ENCODE assay signal across 8 cellular contexts in genomic region chr2:172102858-172103359, GRCh38. TPM values are rescaled to one million over a fixed set of nuclear protein-coding genes. Genes with fewer than 3 reads are reported as not detected.
A peak's percentile ranks its signal among the peaks of the same experiment; 100 is the strongest.
DNase-seq lines count a peak whose midpoint lies in the region; ATAC-seq and TF ChIP-seq lines count a peak whose summit lies in the region.

TSS of gene DLX2 (minus strand) at chr2:172102900. CDS start at chr2:172102538, 362 bp downstream.

- no peak within 1 kb of the TSS for H3K14ac ChIP-seq in H9 (ENCODE audit: insufficient read depth, low read length)

- H3K27me3 ChIP-seq in GM06990 (replicated peaks; ENCODE audit: control insufficient read depth, insufficient read depth, low read length) (no peaks in the 10 kb centered on the region; the same call in none of the 2 replicates), H9 (ENCODE audit: insufficient read depth, low read length) (peaks cover 86% of the 10 kb centered on the region), prostate gland (replicated peaks; ENCODE audit: insufficient read depth) (peaks cover 58% of the 10 kb centered on the region)

- H3K27ac Mint-ChIP-seq in H9: peak within 1 kb of the TSS in 1 of 3 experiments; percentile 57; a peak in 3 of 7 replicates
- H3K27ac Mint-ChIP-seq in activated naive CD8-positive, alpha-beta T cell treated with anti-CD3 and anti-CD28 coated beads, Interleukin-2, amount 50 U/mL, for 24 hours: no peak within 1 kb of the TSS

- no peak within 1 kb of the TSS for H3K18ac ChIP-seq in H9 (ENCODE audit: insufficient read length, low read depth, low read length)

- ATAC-seq in activated naive CD8-positive, alpha-beta T cell treated with anti-CD3 and anti-CD28 coated beads, Interleukin-2, amount 50 U/mL, for 24 hours: peak; percentile 41
- ATAC-seq in left cardiac atrium: peak; percentile 71 to 72
- no peak for ATAC-seq in GM18858 (IDR thresholded peaks at IDR 0.05; ENCODE audit: unreplicated experiment)

- no peak within 1 kb of the TSS for H3K27ac ChIP-seq in H9 (ENCODE audit: insufficient read length, low read depth, low read length)
- no peak within 1 kb of the TSS for H3K27ac ChIP-seq in prostate gland

- no peak within 1 kb of the TSS for H2BK20ac ChIP-seq in H9 (ENCODE audit: low read depth, low read length, poor library complexity, severe bottlenecking)

- H3K4me3 Mint-ChIP-seq in H9: peak within 1 kb of the TSS; percentile 62 to 80
- peak within 1 kb of the TSS; percentile 76 for H3K4me3 Mint-ChIP-seq in activated naive CD8-positive, alpha-beta T cell treated with anti-CD3 and anti-CD28 coated beads, Interleukin-2, amount 50 U/mL, for 24 hours

- DNase-seq in GM06990 (ENCODE audit: extremely low read depth, insufficient read length) (peak; percentile 89), H9 (peak; percentile 98), M059J (ENCODE audit: low read depth) (peak; percentile 92), SIG-M5 (lab: John Stamatoyannopoulos, UW) (peak; percentile 49), left cardiac atrium (peak; percentile 80), prostate gland (ENCODE audit: low spot score) (peak; percentile 63)
- peak; percentile 78 for DNase-seq in activated naive CD8-positive, alpha-beta T cell treated with anti-CD3 and anti-CD28 coated beads, Interleukin-2, amount 50 U/mL, for 24 hours

- no peak within 1 kb of the TSS for H2BK12ac ChIP-seq in H9 (ENCODE audit: insufficient read length, low read depth, low read length)

- H3K36me3 ChIP-seq in GM06990 (ENCODE audit: control insufficient read depth, insufficient read depth, low read length): no peaks in the 10 kb centered on the region
- no peaks in the 10 kb centered on the region for H3K36me3 ChIP-seq in prostate gland

- peaks cover 5 to 12% of the 10 kb centered on the region in 2 experiments; a peak in 4 of 5 replicates for H3K9me3 Mint-ChIP-seq in H9
- H3K9me3 Mint-ChIP-seq in activated naive CD8-positive, alpha-beta T cell treated with anti-CD3 and anti-CD28 coated beads, Interleukin-2, amount 50 U/mL, for 24 hours: no peaks in the 10 kb centered on the region

- no peak within 1 kb of the TSS for H4K5ac ChIP-seq in H9 (ENCODE audit: insufficient read length, low read depth, low read length)

- H2BK120ac ChIP-seq in H9 (ENCODE audit: low read depth, low read length, poor library complexity, severe bottlenecking): no peak within 1 kb of the TSS

- H2BK15ac ChIP-seq in H9 (ENCODE audit: low read depth, low read length): no peak within 1 kb of the TSS

- H4K8ac ChIP-seq in H9 (replicated peaks; ENCODE audit: insufficient read length, low read depth, low read length): no peak within 1 kb of the TSS

- no peak for TF ChIP-seq POLR2A in prostate gland (IDR thresholded peaks at IDR 0.05)

- no peak within 1 kb of the TSS for H3K4ac ChIP-seq in H9 (ENCODE audit: low read depth, low read length)

- H3K27me3 Mint-ChIP-seq in H9 (ENCODE audit: low read depth): peaks cover 100% of the 10 kb centered on the region
- peaks cover 72% of the 10 kb centered on the region for H3K27me3 Mint-ChIP-seq in activated naive CD8-positive, alpha-beta T cell treated with anti-CD3 and anti-CD28 coated beads, Interleukin-2, amount 50 U/mL, for 24 hours

- intact Hi-C loops in left cardiac atrium (cut with DNase I): loop anchor here in 1 of 2 donors (10.0 kb wide), 2 partner anchors 288 to 508 kb away; no protein-coding TSS in a partner anchor
- intact Hi-C loops in prostate gland (cut with DNase I): loop anchor here (10.0 kb wide), 1 partner anchor 528 kb away; no protein-coding TSS in a partner anchor

- no peak within 1 kb of the TSS for H3T11ph ChIP-seq in H9 (ENCODE audit: low read length)

- no peaks in the 10 kb centered on the region for H3K79me2 ChIP-seq in H9 (ENCODE audit: insufficient read depth, low read length)

- peaks cover 35 to 49% of the 10 kb centered on the region in 2 experiments for H3K4me1 Mint-ChIP-seq in H9
- peaks cover 58% of the 10 kb centered on the region for H3K4me1 Mint-ChIP-seq in activated naive CD8-positive, alpha-beta T cell treated with anti-CD3 and anti-CD28 coated beads, Interleukin-2, amount 50 U/mL, for 24 hours

- H2AK5ac ChIP-seq in H9 (ENCODE audit: insufficient read length, low read length): no peak within 1 kb of the TSS

- no peak within 1 kb of the TSS for H2BK5ac ChIP-seq in H9 (ENCODE audit: insufficient read length, low read length)

- no CpG with 5 or more reads among the region's 36 CpGs for WGBS in H9 (ENCODE audit: extremely low coverage, insufficient read length, low lambda C conversion rate)
- WGBS in prostate gland: 1% methylated on average over 36 of the region's 36 CpGs

- TF ChIP-seq CTCF in GM06990 (IDR thresholded peaks at IDR 0.05; ENCODE audit: insufficient read depth, low read length, poor library complexity, severe bottlenecking) (no peak), H9 (conservative IDR thresholded peaks at IDR 0.05) (no peak), prostate gland (IDR thresholded peaks at IDR 0.05) (no peak)

- no peak within 1 kb of the TSS for H3K9ac ChIP-seq in H9 (ENCODE audit: extremely low read depth, insufficient read length, low read length)

- H3K4me1 ChIP-seq in H9 (ENCODE audit: insufficient read depth, low read length) (no peaks in the 10 kb centered on the region), prostate gland (replicated peaks) (peaks cover 7% of the 10 kb centered on the region)

- peak within 1 kb of the TSS; percentile 51 for H3K4me2 ChIP-seq in H9 (ENCODE audit: insufficient read depth, insufficient read length, low read length)

- H3K56ac ChIP-seq in H9 (ENCODE audit: insufficient read length, low read depth, low read length): no peak within 1 kb of the TSS

- H3K9me3 ChIP-seq in H9 (ENCODE audit: control insufficient read depth, low read depth, low read length): no peaks in the 10 kb centered on the region
- H3K9me3 ChIP-seq in prostate gland: no peaks in the 10 kb centered on the region

- H3K4me3 ChIP-seq in GM06990 (replicated peaks; ENCODE audit: low read depth, low read length) (peak within 1 kb of the TSS; percentile 69), prostate gland (peak within 1 kb of the TSS; percentile 18 to 37)

- H3K79me1 ChIP-seq in H9 (ENCODE audit: insufficient read depth, low read depth, low read length, poor library complexity, severe bottlenecking): no peaks in the 10 kb centered on the region

- no peak within 1 kb of the TSS for H2AFZ ChIP-seq in H9 (ENCODE audit: low read length)

- H3K36me3 Mint-ChIP-seq in H9 (ENCODE audit: insufficient read depth in 1 of 3, low read depth in 3 of 3): peaks cover 0 to 2% (median 0%) of the 10 kb centered on the region in 3 experiments; a peak in 1 of 7 replicates
- peaks cover 1% of the 10 kb centered on the region for H3K36me3 Mint-ChIP-seq in activated naive CD8-positive, alpha-beta T cell treated with anti-CD3 and anti-CD28 coated beads, Interleukin-2, amount 50 U/mL, for 24 hours (ENCODE audit: low read depth)

- no peak within 1 kb of the TSS for H3K23ac ChIP-seq in H9 (ENCODE audit: insufficient read length, low read depth, low read length)

- H4K20me1 ChIP-seq in H9 (ENCODE audit: control insufficient read depth, insufficient read depth, insufficient read length): no peaks in the 10 kb centered on the region

- peaks cover 25% of the 10 kb centered on the region for H3K23me2 ChIP-seq in H9 (ENCODE audit: insufficient read length, low read depth, low read length, poor library complexity, severe bottlenecking)

- no peak within 1 kb of the TSS for H4K91ac ChIP-seq in H9 (ENCODE audit: insufficient read length, low read depth, low read length)

RNA-seq across cellular contexts. Expression of gene DLX2, which starts in this region (rescaled TPM):
- total RNA-seq in H9 (2021) (0.42 TPM in 1 of 2 replicates, not detected in the other), left cardiac atrium (not detected), prostate gland (under 1 TPM in 1 of 2 donors, not detected in 1; 0.45 TPM)
- total RNA-seq in M059J (2014; rRNA removed; shearing (Covaris generic)): 1.9 and 4.2 TPM in 2 replicates

Comparison
In these comparisons a context has a peak if more than half of its experiments do, and no peak if none do; other contexts are left out.
1. Peak in DNase-seq and H3K4me2 ChIP-seq in H9; RNA of the gene not detected or under 1 TPM.
2. Peak in DNase-seq and ATAC-seq in left cardiac atrium; RNA of the gene not detected or under 1 TPM.
3. Peak in DNase-seq and H3K4me3 ChIP-seq in prostate gland; RNA of the gene not detected or under 1 TPM.